In genomic region chr1:65897485-65897884, GRCh38 we compare ENCODE assay signal across 33 cellular contexts.
"Had no signal": no experiment of that assay in that cellular context is flagged by ENCODE, and none has a peak within 500 bp of the region (broad histone marks: within the 10 kb centered on the region; RNA-seq: fewer than 3 reads in every experiment).

No MANE protein-coding gene starts in this region.

- H3K36me3 ChIP-seq: adrenal gland, ascending aorta, brain microvascular endothelial cell, breast epithelium, cardiac muscle cell had no signal

- ATAC-seq: activated naive CD4-positive, alpha-beta T cell treated with anti-CD3 and anti-CD28 coated beads, Interleukin-2, amount 50 U/mL, for 72 hours; activated naive CD8-positive, alpha-beta T cell treated with anti-CD3 and anti-CD28 coated beads, Interleukin-2, amount 50 U/mL, for 24 hours; activated T-cell treated with anti-CD3 and anti-CD28 coated beads, Interleukin-2, amount 50 U/mL, for 4 hours; activated T-cell treated with anti-CD3 and anti-CD28 coated beads, Interleukin-2, amount 50 U/mL, for 72 hours; activated T-helper 17 cell treated with anti-CD3 and anti-CD28 coated beads, Interleukin-2, amount 50 U/mL, for 72 hours; body of pancreas had no signal

- H3K4me3 ChIP-seq: adrenal gland, ascending aorta, body of pancreas, breast epithelium, cardiac muscle cell had no signal

- H3K27me3 ChIP-seq: adrenal gland, ascending aorta, body of pancreas, brain microvascular endothelial cell, breast epithelium, cardiac muscle cell had no signal

- H3K4me1 ChIP-seq: adrenal gland, ascending aorta, body of pancreas, breast epithelium had no signal

- H3K27ac ChIP-seq: adrenal gland, ascending aorta, body of pancreas, brain microvascular endothelial cell, breast epithelium, cardiac muscle cell had no signal

- H3K9me3 ChIP-seq: adrenal gland, ascending aorta, body of pancreas, breast epithelium had no signal

- FAIRE-seq: astrocyte, bronchial epithelial cell, colon had no signal

- DNase-seq: activated effector memory CD4-positive, alpha-beta T cell treated with anti-CD3 and anti-CD28 coated beads, Interleukin-2, amount 50 U/mL, for 16 hours; activated effector memory CD4-positive, alpha-beta T cell treated with Interleukin-2 at 50 U/mL for 16 hours; activated gamma-delta T cell; activated gamma-delta T cell treated with Interleukin-2 at 50 U/mL for 16 hours; activated naive CD4-positive, alpha-beta T cell; activated naive CD4-positive, alpha-beta T cell treated with anti-CD3 and anti-CD28 coated beads for 36 hours; activated naive CD4-positive, alpha-beta T cell treated with anti-CD3 and anti-CD28 coated beads, Interleukin-2, amount 10 ng/mL, durations not matched to agents 7 days and 5 days; activated naive CD4-positive, alpha-beta T cell treated with anti-CD3 and anti-CD28 coated beads, Interleukin-2, amount 50 U/mL, for 16 hours; activated naive CD4-positive, alpha-beta T cell treated with Interleukin-2 at 50 U/mL for 16 hours; activated naive CD8-positive, alpha-beta T cell treated with anti-CD3 and anti-CD28 coated beads for 36 hours; activated naive CD8-positive, alpha-beta T cell treated with anti-CD3 and anti-CD28 coated beads, Interleukin-2, amount 10 ng/mL, durations not matched to agents 7 days and 5 days; activated naive CD8-positive, alpha-beta T cell treated with anti-CD3 and anti-CD28 coated beads, Interleukin-2, amount 50 U/mL, for 24 hours; activated T-cell treated with anti-CD3 and anti-CD28 coated beads, Interleukin-2, amount 50 U/mL, for 4 hours; activated T-cell treated with anti-CD3 and anti-CD28 coated beads, Interleukin-2, amount 50 U/mL, for 48 hours; activated T-cell treated with anti-CD3 and anti-CD28 coated beads, Interleukin-2, amount 50 U/mL, for 72 hours; adrenal gland; amniotic stem cell; amygdala; anterior cingulate cortex; aorta; body of pancreas; caudate nucleus; central memory CD4-positive, alpha-beta T cell; cerebellar nuclear complex had no signal
